In genomic region chr22:38461057-38461413, GRCh38 we compare ENCODE assay signal across 9 cellular contexts. TPM values are rescaled to one million over a fixed set of nuclear protein-coding genes. Genes with fewer than 3 reads are reported as not detected.
DNase-seq lines count a peak whose midpoint lies in the region; ATAC-seq and TF ChIP-seq lines count a peak whose summit lies in the region.
"Had no signal": no experiment of that assay in that cellular context is flagged by ENCODE, and none has a peak within 500 bp of the region (broad histone marks: within the 10 kb centered on the region; RNA-seq: fewer than 3 reads in every experiment).

No MANE protein-coding gene starts in this region.

- H3K4me1 ChIP-seq in RWPE2 (ENCODE audit: insufficient read depth, poor library complexity, severe bottlenecking) (no peaks in the 10 kb centered on the region), osteoblast (ENCODE audit: insufficient read depth, low read length) (peaks cover 9% of the 10 kb centered on the region)

- H3K4me2 ChIP-seq in osteoblast (ENCODE audit: insufficient read depth, low read length): no peak overlapping the region

- H3K27me3 ChIP-seq in H7 (ENCODE audit: control insufficient read depth, insufficient read depth, low read length) (peaks cover 28% of the 10 kb centered on the region), RWPE2 (ENCODE audit: insufficient read depth, poor library complexity, severe bottlenecking) (peaks cover 10% of the 10 kb centered on the region), osteoblast (ENCODE audit: insufficient read depth, low read length) (peaks cover 70% of the 10 kb centered on the region)

- peaks cover 2 to 12% of the 10 kb centered on the region in 2 donors for H3K36me3 Mint-ChIP-seq in CD14-positive monocyte

- peak; percentile 40 for DNase-seq in H7
- DNase-seq in RWPE2 (ENCODE audit: low spot score): no peak
- peak; percentile 61 for DNase-seq in cardiac septum (ENCODE audit: low spot score)
- DNase-seq in osteoblast (ENCODE audit: insufficient read length, low spot score, missing footprints): peak; percentile 85
- DNase-seq in SK-N-DZ (ENCODE audit: low spot score): no peak
- DNase-seq in DMS 273 (lab: John Stamatoyannopoulos, UW; ENCODE audit: unreplicated experiment): no peak
- DNase-seq in NCI-H510A treated with DMSO at 0.1 percent for 48 hours (lab: John Stamatoyannopoulos, UW): no peak
- DNase-seq in CD14-positive monocyte (ENCODE audit: low spot score): no peak

- peaks cover 0 to 25% (median 8%) of the 10 kb centered on the region in 7 donors for H3K9me3 Mint-ChIP-seq in CD14-positive monocyte
- H3K9me3 Mint-ChIP-seq: activated T-helper 2 cell treated with anti-CD3 and anti-CD28 coated beads, Interferon-gamma antibody, Interleukin-2, Interleukin-4, amounts not matched to agents 10 μg/mL and 5 μg/mL and 100 μg/mL, durations not matched to agents 14 hours and 24 hours and 36 hours had no signal

- H3K4me3 ChIP-seq in H7 (ENCODE audit: insufficient read depth, low read depth, low read length): peak overlapping the region; percentile 16; the same call in 1 of the 2 replicates
- no peak overlapping the region for H3K4me3 ChIP-seq in RWPE2 (ENCODE audit: severe bottlenecking)
- H3K4me3 ChIP-seq in osteoblast (ENCODE audit: insufficient read depth, low read length): peak overlapping the region; percentile 35

- peaks cover 13% of the 10 kb centered on the region for H3K4me1 Mint-ChIP-seq in CD14-positive monocyte

- TF ChIP-seq CTCF in RWPE2 (IDR thresholded peaks at IDR 0.05; ENCODE audit: poor library complexity, severe bottlenecking): no peak
- TF ChIP-seq CTCF in osteoblast (IDR thresholded peaks at IDR 0.05; ENCODE audit: extremely low read depth, low read depth, low read length): no peak
- TF ChIP-seq CTCF in CD14-positive monocyte (IDR thresholded peaks at IDR 0.05): no peak

- no peak overlapping the region for H2AFZ ChIP-seq in osteoblast (ENCODE audit: low read length)

- H3K27ac ChIP-seq in RWPE2 (ENCODE audit: poor library complexity, severe bottlenecking): no peak overlapping the region
- no peak overlapping the region for H3K27ac ChIP-seq in osteoblast (ENCODE audit: low read depth, low read length)

- no peaks in the 10 kb centered on the region for H3K79me2 ChIP-seq in osteoblast (ENCODE audit: insufficient read depth, low read length)

- H3K27me3 Mint-ChIP-seq in CD14-positive monocyte (ENCODE audit: low read depth in 3 of 3): peaks cover 97 to 100% (median 98%) of the 10 kb centered on the region in 3 donors

- H3K9me3 ChIP-seq in RWPE2 (ENCODE audit: severe bottlenecking) (no peaks in the 10 kb centered on the region), osteoblast (ENCODE audit: low read depth, low read length) (no peaks in the 10 kb centered on the region)

- H3K27ac Mint-ChIP-seq in CD14-positive monocyte: no peak overlapping the region
- H3K27ac Mint-ChIP-seq: activated T-helper 2 cell treated with anti-CD3 and anti-CD28 coated beads, Interferon-gamma antibody, Interleukin-2, Interleukin-4, amounts not matched to agents 10 μg/mL and 5 μg/mL and 100 μg/mL, durations not matched to agents 14 hours and 24 hours and 36 hours had no signal

- H4K20me1 ChIP-seq in osteoblast (ENCODE audit: insufficient read depth, low read length): peaks cover 2% of the 10 kb centered on the region

- no peaks in the 10 kb centered on the region for H3K36me3 ChIP-seq in H7 (replicated peaks; ENCODE audit: control insufficient read depth, insufficient read depth, low read length)
- no peaks in the 10 kb centered on the region for H3K36me3 ChIP-seq in RWPE2 (ENCODE audit: low read depth)
- no peaks in the 10 kb centered on the region for H3K36me3 ChIP-seq in osteoblast (ENCODE audit: insufficient read depth, low read length)

- ATAC-seq in RWPE2 (ENCODE audit: low read depth): peak; percentile 25

- intact Hi-C loops in cardiac septum (cut with DNase I) (loop anchor here (5.0 to 10.0 kb wide), 3 partner anchors 46 to 406 kb away; partner anchors contain the start of gene PICK1), CD14-positive monocyte (cut with micrococcal nuclease) (no loop called here)

- peak overlapping the region in 1 of 2 donors; percentile 71 for H3K4me3 Mint-ChIP-seq in CD14-positive monocyte

RNA-seq across cellular contexts. Expression of gene KCNJ4, which starts 6.0 kb away (rescaled TPM):
- total RNA-seq in H7 (2014; rRNA removed; shearing (Covaris generic)): 3.4 and 5.9 TPM in 2 replicates
- 67.8 TPM for total RNA-seq in cardiac septum
- total RNA-seq in osteoblast: not detected in 2 replicates
- 0.27 and 0.30 TPM in 2 replicates for polyA plus RNA-seq in SK-N-DZ (2014; cell fraction: cytosol; rRNA removed)
- not detected in 2 replicates for polyA plus RNA-seq in SK-N-DZ (2014; cell fraction: nucleus; rRNA removed)
- polyA plus RNA-seq in CD14-positive monocyte: not detected
- total RNA-seq: activated T-helper 2 cell treated with anti-CD3 and anti-CD28 coated beads, Interferon-gamma antibody, Interleukin-2, Interleukin-4, amounts not matched to agents 10 μg/mL and 5 μg/mL and 100 μg/mL, durations not matched to agents 14 hours and 24 hours and 36 hours had no signal

RNA-seq across cellular contexts. Expression of gene KDELR3, which starts 6.9 kb away (rescaled TPM):
- 4.5 and 8.2 TPM in 2 replicates for total RNA-seq in H7 (2014; rRNA removed; shearing (Covaris generic))
- total RNA-seq in cardiac septum (18.2 TPM), osteoblast (142 and 161 TPM in 2 replicates)
- 0.34 and 2.2 TPM in 2 replicates for polyA plus RNA-seq in SK-N-DZ (2014; cell fraction: cytosol; rRNA removed)
- polyA plus RNA-seq in SK-N-DZ (2014; cell fraction: nucleus; rRNA removed): not detected in 2 replicates
- polyA plus RNA-seq in CD14-positive monocyte: not detected

RNA-seq across cellular contexts. Expression of gene DDX17, which starts 45.1 kb away (rescaled TPM):
- total RNA-seq in H7 (2014; rRNA removed; shearing (Covaris generic)): 257 and 288 TPM in 2 replicates
- total RNA-seq in cardiac septum (215 TPM), osteoblast (434 and 496 TPM in 2 replicates)
- polyA plus RNA-seq in SK-N-DZ (2014; cell fraction: cytosol; rRNA removed): 407 and 486 TPM in 2 replicates
- 996 and 1,586 TPM in 2 replicates for polyA plus RNA-seq in SK-N-DZ (2014; cell fraction: nucleus; rRNA removed)
- polyA plus RNA-seq in CD14-positive monocyte: 10 to 100 TPM; 31.4 to 36.3 TPM

Comparison
In these comparisons a context has a peak if more than half of its experiments do, and no peak if none do; other contexts are left out.
1. DNase-seq: peak in H7 (single experiment), cardiac septum (single experiment) and osteoblast (single experiment); none in RWPE2 (single experiment), SK-N-DZ (single experiment), DMS 273 (single experiment), NCI-H510A treated with DMSO at 0.1 percent for 48 hours (single experiment) and CD14-positive monocyte (single experiment).